Comparison of ENCODE assay signal across 8 cellular contexts in genomic region chr18:63936932-63937393, GRCh38. TPM values are rescaled to one million over a fixed set of nuclear protein-coding genes. Genes with fewer than 3 reads are reported as not detected.
DNase-seq lines count a peak whose midpoint lies in the region; ATAC-seq, FAIRE-seq and TF ChIP-seq lines count a peak whose summit lies in the region.

No MANE protein-coding gene starts in this region.

- peaks cover 3 to 19% (median 13%) of the 10 kb centered on the region in 4 experiments for H3K27me3 ChIP-seq in H1 (replicated peaks in 1 of 4; ENCODE audit: control insufficient read depth in 3 of 4, extremely low read depth in 1 of 4, insufficient read depth in 3 of 4, low read length in 3 of 4)
- peaks cover 9 to 15% (median 10%) of the 10 kb centered on the region in 3 donors for H3K27me3 ChIP-seq in skeletal muscle tissue (ENCODE audit: control insufficient read depth in 3 of 3, insufficient read depth in 3 of 3, low read length in 3 of 3)

- H3K79me1 ChIP-seq in H1 (ENCODE audit: low read depth, low read length), result no peaks in the 10 kb centered on the region

- 56% methylated on average over 19 of the region's 19 CpGs; no CpG with 5 or more reads in 1 of the 2 experiments for WGBS in H1 (ENCODE audit: extremely low coverage in 1 of 2, insufficient coverage in 1 of 2, insufficient read length in 1 of 2, insufficient replicate concordance in 2 of 2, low coverage in 1 of 2, low lambda C conversion rate in 2 of 2, missing lambda C conversion rate in 1 of 2), 2 experiments

- H2BK120ac ChIP-seq in H1 (replicated peaks; ENCODE audit: low read depth, low read length), result no peak overlapping the region

- H3K4me3 ChIP-seq in H1 (ENCODE audit: extremely low read depth in 1 of 4, insufficient read depth in 2 of 4, low read depth in 3 of 4, low read length in 4 of 4), result peak overlapping the region; percentile 41 to 74 (median 56)
- H3K4me3 ChIP-seq in skeletal muscle tissue (ENCODE audit: low read length in 3 of 3), result peak overlapping the region in 2 of 3 donors; percentile 23 to 34

- CTCF ChIA-PET in H1 (lab: Charles Lee; ENCODE audit: partially characterized antibody), result interaction anchor here (0.6 to 5.5 kb wide), 34 partner anchors 9 to 1410 kb away, joined by 3 to 35 read pairs (median 5); partner anchors contain the start of gene SERPINB10

- H2BK5ac ChIP-seq in H1 (ENCODE audit: low read depth, low read length), result no peak overlapping the region

- TF ChIP-seq POLR2A in GM19099 (IDR thresholded peaks at IDR 0.05; ENCODE audit: extremely low read depth, insufficient read length, low read depth), result peak; percentile 5
- TF ChIP-seq POLR2A in H1 (IDR thresholded peaks at IDR 0.05; ENCODE audit: control extremely low read depth in 1 of 2, low read depth in 2 of 2, low read length in 2 of 2), result no peak

- H3K27ac ChIP-seq in H1 (ENCODE audit: low read depth, low read length), result no peak overlapping the region
- H3K27ac ChIP-seq in skeletal muscle tissue (ENCODE audit: low read depth, low read length), result no peak overlapping the region

- no peak overlapping the region for H3K9ac ChIP-seq in H1 (replicated peaks in 1 of 4; ENCODE audit: extremely low read depth in 1 of 4, low read depth in 3 of 4, low read length in 3 of 4)
- peak overlapping the region in 1 of 3 donors; percentile 40 for H3K9ac ChIP-seq in skeletal muscle tissue (ENCODE audit: low read depth in 1 of 3, low read length in 3 of 3)

- no peak overlapping the region for H4K5ac ChIP-seq in H1 (ENCODE audit: insufficient read length, low read depth, low read length)

- peak overlapping the region; percentile 80; the same call in 1 of the 2 replicates for H4K8ac ChIP-seq in H1 (ENCODE audit: extremely low read depth, insufficient read depth, low read length)

- no peaks in the 10 kb centered on the region for H3K9me3 ChIP-seq in H1 (ENCODE audit: insufficient read depth in 2 of 2, low read depth in 1 of 2, low read length in 1 of 2)
- H3K9me3 ChIP-seq in skeletal muscle tissue (ENCODE audit: control insufficient read depth in 3 of 3, low read length in 3 of 3), result no peaks in the 10 kb centered on the region

- peak overlapping the region; percentile 88 for H2AFZ ChIP-seq in H1 (ENCODE audit: low read length)

- no peaks in the 10 kb centered on the region for H3K36me3 ChIP-seq in H1 (ENCODE audit: control insufficient read depth in 2 of 4, insufficient read depth in 4 of 4, low read length in 3 of 4)
- H3K36me3 ChIP-seq in skeletal muscle tissue (ENCODE audit: control insufficient read depth in 3 of 3, insufficient read depth in 3 of 3, low read length in 3 of 3), result no peaks in the 10 kb centered on the region

- TF ChIP-seq RAD21 in H1 (IDR thresholded peaks at IDR 0.05 in 1 of 2, conservative IDR thresholded peaks at IDR 0.05 in 1 of 2; ENCODE audit: low read depth in 2 of 2, low read length in 2 of 2), result no peak

- H3K23ac ChIP-seq in H1 (ENCODE audit: insufficient read length), result no peak overlapping the region

- FAIRE-seq in H1 (lab: Jason Lieb, UNC), result no peak

- peaks cover 8% of the 10 kb centered on the region; the same call in 1 of the 2 replicates for H3K23me2 ChIP-seq in H1 (ENCODE audit: low read depth, low read length)

- 0 out of 2 replicates have a peak overlapping the region, but pooled peaks have one; percentile 14 for H3K18ac ChIP-seq in H1 (ENCODE audit: extremely low read depth, low read length)

- no peaks in the 10 kb centered on the region for H3K79me2 ChIP-seq in H1 (ENCODE audit: control insufficient read depth in 1 of 2, insufficient read depth in 2 of 2, low read length in 2 of 2)

- no peak overlapping the region for H3K56ac ChIP-seq in H1 (replicated peaks; ENCODE audit: insufficient read length, low read depth, low read length)

- no peak overlapping the region for H2AK5ac ChIP-seq in H1 (ENCODE audit: low read depth, low read length)

- peak overlapping the region; percentile 97; the same call in 1 of the 2 replicates for H2BK15ac ChIP-seq in H1 (ENCODE audit: low read length)

- POLR2A ChIA-PET in H1 (lab: Charles Lee; ENCODE audit: partially characterized antibody), result no interaction called here

- H3K4me2 ChIP-seq in H1 (ENCODE audit: insufficient read depth in 1 of 2, low read depth in 2 of 2, low read length in 2 of 2), result peak overlapping the region; percentile 57 to 89

- no peak overlapping the region for H3K14ac ChIP-seq in H1 (ENCODE audit: insufficient read length)

- peak; percentile 2 for ATAC-seq in HG03139 (IDR thresholded peaks at IDR 0.05; ENCODE audit: unreplicated experiment)
- ATAC-seq in GM19324 (IDR thresholded peaks at IDR 0.05; ENCODE audit: low FRiP score, unreplicated experiment), result no peak
- ATAC-seq in GM21737 (IDR thresholded peaks at IDR 0.05; ENCODE audit: unreplicated experiment), result no peak

- no peak overlapping the region for H4K91ac ChIP-seq in H1 (replicated peaks; ENCODE audit: insufficient read length, low read length)

- no peak overlapping the region for H3K4ac ChIP-seq in H1 (replicated peaks; ENCODE audit: insufficient read length, low read depth, low read length)

- DNase-seq in H1 (ENCODE audit: low read depth in 1 of 2, low spot score in 2 of 2), result no peak
- no peak for DNase-seq in EL
- DNase-seq in activated CD4-positive, CD25-positive, alpha-beta regulatory T cell (lab: John Stamatoyannopoulos, UW), result no peak

- no peak for TF ChIP-seq EP300 in H1 (IDR thresholded peaks at IDR 0.05; ENCODE audit: borderline replicate concordance in 1 of 2, low read depth in 2 of 2, low read length in 2 of 2)

- TF ChIP-seq CTCF in H1 (IDR thresholded peaks at IDR 0.05; ENCODE audit: control extremely low read depth in 1 of 3, insufficient read depth in 1 of 3, low read depth in 1 of 3, low read length in 3 of 3), result no peak

- no peak overlapping the region for H2BK20ac ChIP-seq in H1 (ENCODE audit: low read length)

- 0 out of 7 replicates have a peak, but pooled peaks cover 0 to 3% (median 0%) of the 10 kb centered on the region in 4 experiments for H3K4me1 ChIP-seq in H1 (replicated peaks in 1 of 4; ENCODE audit: control insufficient read depth in 3 of 4, insufficient read depth in 4 of 4, low read length in 3 of 4)
- peaks cover 0 to 10% (median 5%) of the 10 kb centered on the region in 3 donors for H3K4me1 ChIP-seq in skeletal muscle tissue (ENCODE audit: control insufficient read depth in 3 of 3, insufficient read depth in 3 of 3, low read length in 3 of 3)

- H2BK12ac ChIP-seq in H1 (ENCODE audit: low read depth, low read length), result no peak overlapping the region

- no peaks in the 10 kb centered on the region for H4K20me1 ChIP-seq in H1 (replicated peaks in 1 of 2; ENCODE audit: control insufficient read depth in 1 of 2, insufficient read depth in 2 of 2, low read length in 2 of 2)

TF ChIP-seq in H1, 55 proteins besides CTCF, POLR2A, EP300 and RAD21:
- TF ChIP-seq KDM4A (IDR thresholded peaks at IDR 0.05; ENCODE audit: low read depth, low read length, severe bottlenecking) (no peak), TAF1 (IDR thresholded peaks at IDR 0.05; ENCODE audit: low read depth, low read length) (0 out of 2 replicates have a peak, but pooled peaks have one; percentile 2)

RNA-seq across cellular contexts. Expression of gene HMSD, which starts 12.1 kb away (rescaled TPM):
- total RNA-seq in H1 (2021; fragmentation: NEBNext Ultra II Directional; extraction: Animal tissue kit (Norgen Biotek cat#: 25700)), result 3.0 and 4.8 TPM in 2 replicates
- polyA plus RNA-seq in H1 (2011; rRNA removed), result 0.91 and 1.3 TPM in 2 replicates
- 1.3 TPM for polyA plus RNA-seq in H1 (2011; cell fraction: cytosol; rRNA removed)
- 1.8 TPM for polyA plus RNA-seq in H1 (2011; cell fraction: nucleus; rRNA removed)
- polyA plus RNA-seq in H1 (2012, experiment 1 of 2), result 1.2 to 17.8 TPM (median 7.4 TPM) in 4 replicates
- 0.58 TPM for polyA plus RNA-seq in H1 (2012, experiment 2 of 2)
- 2.4 TPM for polyA plus RNA-seq in H1 (2013, experiment 1 of 2)
- 7.6 TPM for polyA plus RNA-seq in H1 (2013, experiment 2 of 2)
- 2.0 and 2.8 TPM in 2 replicates for polyA minus RNA-seq in H1 (2011; rRNA and poly(A)+ RNA removed)
- not detected for polyA minus RNA-seq in H1 (2011; cell fraction: cytosol; rRNA and poly(A)+ RNA removed)
- polyA minus RNA-seq in H1 (2011; cell fraction: nucleus; rRNA and poly(A)+ RNA removed), result 5.4 TPM
- not detected for total RNA-seq in skeletal muscle tissue

RNA-seq across cellular contexts. Expression of gene SERPINB10, which starts 29.2 kb away (rescaled TPM):
- total RNA-seq in H1 (2021; fragmentation: NEBNext Ultra II Directional; extraction: Animal tissue kit (Norgen Biotek cat#: 25700)), result not detected in 2 replicates
- not detected in 2 replicates for polyA plus RNA-seq in H1 (2011; rRNA removed)
- not detected for polyA plus RNA-seq in H1 (2011; cell fraction: cytosol; rRNA removed)
- polyA plus RNA-seq in H1 (2011; cell fraction: nucleus; rRNA removed), result not detected
- polyA plus RNA-seq in H1 (2012, experiment 1 of 2), result not detected in 4 replicates
- not detected for polyA plus RNA-seq in H1 (2012, experiment 2 of 2)
- polyA plus RNA-seq in H1 (2013, experiment 1 of 2), result 0.06 TPM
- polyA plus RNA-seq in H1 (2013, experiment 2 of 2), result not detected
- polyA minus RNA-seq in H1 (2011; rRNA and poly(A)+ RNA removed), result not detected in 2 replicates
- polyA minus RNA-seq in H1 (2011; cell fraction: cytosol; rRNA and poly(A)+ RNA removed), result not detected
- not detected for polyA minus RNA-seq in H1 (2011; cell fraction: nucleus; rRNA and poly(A)+ RNA removed)
- total RNA-seq in skeletal muscle tissue, result 1.0 TPM

RNA-seq across cellular contexts. Expression of gene SERPINB8, which starts 32.9 kb away (rescaled TPM):
- 0.50 and 1.2 TPM in 2 replicates for total RNA-seq in H1 (2021; fragmentation: NEBNext Ultra II Directional; extraction: Animal tissue kit (Norgen Biotek cat#: 25700))
- polyA plus RNA-seq in H1 (2011; rRNA removed), result 0.27 and 0.42 TPM in 2 replicates
- polyA plus RNA-seq in H1 (2011; cell fraction: cytosol; rRNA removed), result 0.52 TPM
- 0.43 TPM for polyA plus RNA-seq in H1 (2011; cell fraction: nucleus; rRNA removed)
- 0.28 to 0.46 TPM (median 0.37 TPM) in 4 replicates for polyA plus RNA-seq in H1 (2012, experiment 1 of 2)
- not detected for polyA plus RNA-seq in H1 (2012, experiment 2 of 2)
- 0.65 TPM for polyA plus RNA-seq in H1 (2013, experiment 1 of 2)
- 0.77 TPM for polyA plus RNA-seq in H1 (2013, experiment 2 of 2)
- polyA minus RNA-seq in H1 (2011; rRNA and poly(A)+ RNA removed), result 0.24 and 0.47 TPM in 2 replicates
- polyA minus RNA-seq in H1 (2011; cell fraction: cytosol; rRNA and poly(A)+ RNA removed), result 0.44 TPM
- polyA minus RNA-seq in H1 (2011; cell fraction: nucleus; rRNA and poly(A)+ RNA removed), result 1.4 TPM
- total RNA-seq in skeletal muscle tissue, result 1.0 TPM

RNA-seq across cellular contexts. Expression of gene SERPINB2, which starts 49.5 kb away (rescaled TPM):
- not detected in 2 replicates for total RNA-seq in H1 (2021; fragmentation: NEBNext Ultra II Directional; extraction: Animal tissue kit (Norgen Biotek cat#: 25700))
- polyA plus RNA-seq in H1 (2011; rRNA removed), result not detected in 2 replicates
- polyA plus RNA-seq in H1 (2011; cell fraction: cytosol; rRNA removed), result not detected
- not detected for polyA plus RNA-seq in H1 (2011; cell fraction: nucleus; rRNA removed)
- not detected in 4 replicates for polyA plus RNA-seq in H1 (2012, experiment 1 of 2)
- polyA plus RNA-seq in H1 (2012, experiment 2 of 2), result not detected
- polyA plus RNA-seq in H1 (2013, experiment 1 of 2), result not detected
- polyA plus RNA-seq in H1 (2013, experiment 2 of 2), result not detected
- polyA minus RNA-seq in H1 (2011; rRNA and poly(A)+ RNA removed), result not detected in 2 replicates
- polyA minus RNA-seq in H1 (2011; cell fraction: cytosol; rRNA and poly(A)+ RNA removed), result not detected
- polyA minus RNA-seq in H1 (2011; cell fraction: nucleus; rRNA and poly(A)+ RNA removed), result not detected
- not detected for total RNA-seq in skeletal muscle tissue
